ENCODE assay signal across 26 cellular contexts in genomic region chr3:64619216-64619615, GRCh38.
"Had no signal": no experiment of that assay in that cellular context is flagged by ENCODE, and none has a peak within 500 bp of the region (broad histone marks: within the 10 kb centered on the region; RNA-seq: fewer than 3 reads in every experiment).

No MANE protein-coding gene starts in this region.

- ATAC-seq: naive thymus-derived CD8-positive, alpha-beta T cell; natural killer cell treated with Interleukin-12 subunit alpha and Interleukin-12 subunit beta and Interleukin-15 and Interleukin-18, amount 100 ng/mL, for 72 hours; pancreas; right cardiac atrium; right lobe of liver; stimulated activated effector memory CD8-positive, alpha-beta T cell treated with anti-CD3 and anti-CD28 coated beads, Interleukin-12 subunit alpha, Interleukin-12 subunit beta, amount 100 ng/mL, for 72 hours; stimulated activated naive B cell treated with anti-CD40 and anti-IgM and Interleukin-4, amounts not matched to agents 10 μg/mL and 1 μg/mL and 100 μg/mL, for 72 hours; upper lobe of right lung had no signal

- DNase-seq: naive thymus-derived CD8-positive, alpha-beta T cell; nephron progenitor cell; nucleus accumbens; pancreas; right cardiac atrium; right lobe of liver; sigmoid colon; small intestine; stimulated activated CD4-positive, alpha-beta T cell treated with anti-CD3 and anti-CD28 coated beads, Interleukin-15, amount 100 ng/mL, for 24 hours; stimulated activated CD4-positive, alpha-beta T cell treated with anti-CD3 and anti-CD28 coated beads, Interleukin-2, amount 100 ng/mL, for 24 hours; stimulated activated CD4-positive, alpha-beta T cell treated with anti-CD3 and anti-CD28 coated beads, Interleukin-2, amount 100 ng/mL, for 48 hours; stimulated activated CD4-positive, alpha-beta T cell treated with anti-CD3 and anti-CD28 coated beads, Interleukin-4, amount 100 ng/mL, for 24 hours; stimulated activated naive B cell treated with anti-CD40 and anti-IgM and Interleukin-4, amounts not matched to agents 10 μg/mL and 1 μg/mL and 100 μg/mL, for 72 hours; stimulated activated naive CD4-positive, alpha-beta T cell treated with Interleukin-2 at 50 U/mL for 16 hours; stomach; substantia nigra; testis; tibial artery; transverse colon; upper lobe of right lung; uterus had no signal

- H3K4me3 ChIP-seq: pancreas, prostate gland, right lobe of liver, sigmoid colon, stomach, suprapubic skin, testis, tibial artery, transverse colon, upper lobe of right lung, uterus had no signal

- H3K4me1 ChIP-seq: prostate gland, right lobe of liver, stomach, suprapubic skin, testis, tibial artery, transverse colon, upper lobe of right lung, uterus had no signal

- H3K9me3 ChIP-seq: neutrophil, pancreas, prostate gland, right lobe of liver, sigmoid colon, stomach, suprapubic skin, testis, tibial artery, transverse colon, upper lobe of right lung, uterus had no signal

- H3K27me3 ChIP-seq: neutrophil, pancreas, right lobe of liver, sigmoid colon, stomach, suprapubic skin, testis, tibial artery, transverse colon, upper lobe of right lung, uterus had no signal

- H3K36me3 ChIP-seq: neutrophil, prostate gland, right lobe of liver, suprapubic skin, transverse colon, uterus had no signal

- H3K27ac ChIP-seq: neutrophil, pancreas, prostate gland, right lobe of liver, sigmoid colon, stomach, suprapubic skin, testis, tibial artery, transverse colon, upper lobe of right lung had no signal
